ENCODE assay signal across 16 cellular contexts in genomic region chr1:209741889-209742288, GRCh38. TPM values are rescaled to one million over a fixed set of nuclear protein-coding genes. Genes with fewer than 3 reads are reported as not detected.
A peak's percentile ranks its signal among the peaks of the same experiment; 100 is the strongest.
DNase-seq lines count a peak whose midpoint lies in the region; ATAC-seq, FAIRE-seq and TF ChIP-seq lines count a peak whose summit lies in the region.
"Had no signal": no experiment of that assay in that cellular context is flagged by ENCODE, and none has a peak within 500 bp of the region (broad histone marks: within the 10 kb centered on the region; RNA-seq: fewer than 3 reads in every experiment).

No MANE protein-coding gene starts in this region.

- DNase-seq in CD8-positive, alpha-beta T cell: no peak
- DNase-seq in activated T-helper 1 cell treated with anti-CD3 and anti-CD28 coated beads, Interleukin-12 subunit alpha, Interleukin-12 subunit beta, Interleukin-2, Interleukin-4 antibody, amounts not matched to agents 30 ng/mL and 10 ng/mL and 1 ng/mL, durations not matched to agents 14 hours and 24 hours and 36 hours (ENCODE audit: low spot score): no peak
- no peak for DNase-seq in fibroblast of the aortic adventitia (ENCODE audit: low read depth)
- DNase-seq in D721Med (ENCODE audit: insufficient read length, low spot score): no peak
- DNase-seq: cortex of kidney, DMS79, H7, NCI-H146, NCI-H524 treated with DMSO at 0.1 percent for 48 hours, stomach had no signal

- TF ChIP-seq CTCF in CD8-positive, alpha-beta T cell (IDR thresholded peaks at IDR 0.05): no peak
- TF ChIP-seq CTCF in fibroblast of the aortic adventitia (IDR thresholded peaks at IDR 0.05; ENCODE audit: insufficient read depth, low read length) (no peak), D721Med (IDR thresholded peaks at IDR 0.05; ENCODE audit: insufficient read depth, missing control alignments) (no peak)

- no peaks in the 10 kb centered on the region for H3K9me3 Mint-ChIP-seq in CD8-positive, alpha-beta T cell
- no peaks in the 10 kb centered on the region for H3K9me3 Mint-ChIP-seq in activated T-helper 1 cell treated with anti-CD3 and anti-CD28 coated beads, Interleukin-12 subunit alpha, Interleukin-12 subunit beta, Interleukin-2, Interleukin-4 antibody, amounts not matched to agents 30 ng/mL and 10 ng/mL and 1 ng/mL, durations not matched to agents 14 hours and 24 hours and 36 hours

- no peak overlapping the region for H3K9ac ChIP-seq in rectal smooth muscle tissue (ENCODE audit: low read length)
- H3K9ac ChIP-seq: BLaER1 had no signal

- intact Hi-C loops in CD8-positive, alpha-beta T cell (cut with DNase I, micrococcal nuclease): no loop called here
- intact Hi-C loops in activated T-helper 1 cell treated with anti-CD3 and anti-CD28 coated beads, Interleukin-12 subunit alpha, Interleukin-12 subunit beta, Interleukin-2, Interleukin-4 antibody, amounts not matched to agents 30 ng/mL and 10 ng/mL and 1 ng/mL, durations not matched to agents 14 hours and 24 hours and 36 hours (cut with micrococcal nuclease): loop anchor here (10.0 kb wide), 1 partner anchor 407 kb away; no protein-coding TSS in a partner anchor

- CTCF ChIA-PET in CD8-positive, alpha-beta T cell (lab: Charles Lee): no interaction called here

- ATAC-seq in CD8-positive, alpha-beta T cell: no peak
- no peak for ATAC-seq in HG02885 (IDR thresholded peaks at IDR 0.05; ENCODE audit: poor library complexity, unreplicated experiment)
- ATAC-seq in GM18511 (IDR thresholded peaks at IDR 0.05; ENCODE audit: unreplicated experiment): no peak
- ATAC-seq in HG03039 (IDR thresholded peaks at IDR 0.05; ENCODE audit: unreplicated experiment): no peak

- peaks cover 16% of the 10 kb centered on the region for H3K4me1 Mint-ChIP-seq in CD8-positive, alpha-beta T cell (ENCODE audit: low read depth)
- peaks cover 45% of the 10 kb centered on the region for H3K4me1 Mint-ChIP-seq in activated T-helper 1 cell treated with anti-CD3 and anti-CD28 coated beads, Interleukin-12 subunit alpha, Interleukin-12 subunit beta, Interleukin-2, Interleukin-4 antibody, amounts not matched to agents 30 ng/mL and 10 ng/mL and 1 ng/mL, durations not matched to agents 14 hours and 24 hours and 36 hours (ENCODE audit: low read depth)

- POLR2A ChIA-PET in CD8-positive, alpha-beta T cell (lab: Charles Lee): no interaction called here

- peaks cover 3% of the 10 kb centered on the region for H3K27me3 Mint-ChIP-seq in CD8-positive, alpha-beta T cell (ENCODE audit: low read depth)
- H3K27me3 Mint-ChIP-seq in activated T-helper 1 cell treated with anti-CD3 and anti-CD28 coated beads, Interleukin-12 subunit alpha, Interleukin-12 subunit beta, Interleukin-2, Interleukin-4 antibody, amounts not matched to agents 30 ng/mL and 10 ng/mL and 1 ng/mL, durations not matched to agents 14 hours and 24 hours and 36 hours (ENCODE audit: insufficient read depth): no peaks in the 10 kb centered on the region

- H3K36me3 Mint-ChIP-seq in CD8-positive, alpha-beta T cell: no peaks in the 10 kb centered on the region
- H3K36me3 Mint-ChIP-seq in activated T-helper 1 cell treated with anti-CD3 and anti-CD28 coated beads, Interleukin-12 subunit alpha, Interleukin-12 subunit beta, Interleukin-2, Interleukin-4 antibody, amounts not matched to agents 30 ng/mL and 10 ng/mL and 1 ng/mL, durations not matched to agents 14 hours and 24 hours and 36 hours (ENCODE audit: low read depth): peaks cover 15% of the 10 kb centered on the region

- no peaks in the 10 kb centered on the region for H3K9me3 ChIP-seq in CD8-positive, alpha-beta T cell (ENCODE audit: low read length)
- H3K9me3 ChIP-seq: BLaER1, stomach had no signal

- H3K27ac Mint-ChIP-seq in CD8-positive, alpha-beta T cell: peak overlapping the region; percentile 70
- peak overlapping the region; percentile 10 for H3K27ac Mint-ChIP-seq in activated T-helper 1 cell treated with anti-CD3 and anti-CD28 coated beads, Interleukin-12 subunit alpha, Interleukin-12 subunit beta, Interleukin-2, Interleukin-4 antibody, amounts not matched to agents 30 ng/mL and 10 ng/mL and 1 ng/mL, durations not matched to agents 14 hours and 24 hours and 36 hours

- H3K4me3 Mint-ChIP-seq in CD8-positive, alpha-beta T cell: no peak overlapping the region
- no peak overlapping the region for H3K4me3 Mint-ChIP-seq in activated T-helper 1 cell treated with anti-CD3 and anti-CD28 coated beads, Interleukin-12 subunit alpha, Interleukin-12 subunit beta, Interleukin-2, Interleukin-4 antibody, amounts not matched to agents 30 ng/mL and 10 ng/mL and 1 ng/mL, durations not matched to agents 14 hours and 24 hours and 36 hours

- H3K4me3 ChIP-seq in CD8-positive, alpha-beta T cell (ENCODE audit: low read depth, low read length): no peak overlapping the region
- H3K4me3 ChIP-seq in fibroblast of the aortic adventitia (ENCODE audit: low read depth, low read length): peak overlapping the region; percentile 29
- no peak overlapping the region for H3K4me3 ChIP-seq in rectal smooth muscle tissue (ENCODE audit: low read length)
- H3K4me3 ChIP-seq: BLaER1, skin epidermis, stomach had no signal

- no peaks in the 10 kb centered on the region for H3K27me3 ChIP-seq in CD8-positive, alpha-beta T cell (ENCODE audit: insufficient read depth, low read length)
- no peaks in the 10 kb centered on the region for H3K27me3 ChIP-seq in rectal smooth muscle tissue (ENCODE audit: control insufficient read depth, insufficient read depth, low read length)
- H3K27me3 ChIP-seq: BLaER1, stomach had no signal

- H3K36me3 ChIP-seq in CD8-positive, alpha-beta T cell (ENCODE audit: insufficient read depth, low read length): no peaks in the 10 kb centered on the region
- no peaks in the 10 kb centered on the region for H3K36me3 ChIP-seq in rectal smooth muscle tissue (ENCODE audit: control insufficient read depth, insufficient read depth, low read length)
- H3K36me3 ChIP-seq: BLaER1, stomach had no signal

- no peak overlapping the region for H3K27ac ChIP-seq in CD8-positive, alpha-beta T cell (ENCODE audit: low read depth, low read length)
- H3K27ac ChIP-seq in rectal smooth muscle tissue (ENCODE audit: low read depth, low read length): peak overlapping the region; percentile 9
- H3K27ac ChIP-seq: BLaER1 had no signal

- no peak for FAIRE-seq in D721Med (lab: Jason Lieb, UNC)

- H3K4me1 ChIP-seq in CD8-positive, alpha-beta T cell (ENCODE audit: insufficient read depth, low read length): no peaks in the 10 kb centered on the region
- peaks cover 3% of the 10 kb centered on the region for H3K4me1 ChIP-seq in rectal smooth muscle tissue (ENCODE audit: control insufficient read depth, insufficient read depth, low read length)

RNA-seq across cellular contexts. Expression of gene TRAF3IP3, which starts 14.0 kb away (rescaled TPM):
- total RNA-seq in CD8-positive, alpha-beta T cell: 100 to 1,000 TPM; 209 to 230 TPM
- 378 and 384 TPM in 2 replicates for total RNA-seq in activated T-helper 1 cell treated with anti-CD3 and anti-CD28 coated beads, Interleukin-12 subunit alpha, Interleukin-12 subunit beta, Interleukin-2, Interleukin-4 antibody, amounts not matched to agents 30 ng/mL and 10 ng/mL and 1 ng/mL, durations not matched to agents 14 hours and 24 hours and 36 hours
- 0.65 TPM in 1 of 2 replicates, not detected in the other for total RNA-seq in fibroblast of the aortic adventitia (ENCODE audit: low replicate concordance)
- total RNA-seq: H7 had no signal

RNA-seq across cellular contexts. Expression of gene HSD11B1, which starts 37.2 kb away (rescaled TPM):
- not detected for total RNA-seq in CD8-positive, alpha-beta T cell
- 15.9 and 17.9 TPM in 2 replicates for total RNA-seq in activated T-helper 1 cell treated with anti-CD3 and anti-CD28 coated beads, Interleukin-12 subunit alpha, Interleukin-12 subunit beta, Interleukin-2, Interleukin-4 antibody, amounts not matched to agents 30 ng/mL and 10 ng/mL and 1 ng/mL, durations not matched to agents 14 hours and 24 hours and 36 hours
- total RNA-seq in fibroblast of the aortic adventitia (ENCODE audit: low replicate concordance): 6.3 and 33.3 TPM in 2 replicates
- total RNA-seq: H7 had no signal

RNA-seq across cellular contexts. Expression of gene C1orf74, which starts 42.5 kb away (rescaled TPM):
- under 1 TPM; 0.71 to 0.75 TPM for total RNA-seq in CD8-positive, alpha-beta T cell
- 2.9 and 3.2 TPM in 2 replicates for total RNA-seq in activated T-helper 1 cell treated with anti-CD3 and anti-CD28 coated beads, Interleukin-12 subunit alpha, Interleukin-12 subunit beta, Interleukin-2, Interleukin-4 antibody, amounts not matched to agents 30 ng/mL and 10 ng/mL and 1 ng/mL, durations not matched to agents 14 hours and 24 hours and 36 hours
- 2.4 and 3.6 TPM in 2 replicates for total RNA-seq in fibroblast of the aortic adventitia (ENCODE audit: low replicate concordance)

Comparison
In these comparisons a context has a peak if more than half of its experiments do, and no peak if none do; other contexts are left out.
1. RNA of gene TRAF3IP3, which starts 14.0 kb away (total RNA-seq): 378 to 384 TPM in activated T-helper 1 cell treated with anti-CD3 and anti-CD28 coated beads, Interleukin-12 subunit alpha, Interleukin-12 subunit beta, Interleukin-2, Interleukin-4 antibody, amounts not matched to agents 30 ng/mL and 10 ng/mL and 1 ng/mL, durations not matched to agents 14 hours and 24 hours and 36 hours and 209 to 230 TPM in CD8-positive, alpha-beta T cell; 0.65 TPM in fibroblast of the aortic adventitia; every median in the first group is over 100 times any median in the second.